In the genomic region with DNA sequence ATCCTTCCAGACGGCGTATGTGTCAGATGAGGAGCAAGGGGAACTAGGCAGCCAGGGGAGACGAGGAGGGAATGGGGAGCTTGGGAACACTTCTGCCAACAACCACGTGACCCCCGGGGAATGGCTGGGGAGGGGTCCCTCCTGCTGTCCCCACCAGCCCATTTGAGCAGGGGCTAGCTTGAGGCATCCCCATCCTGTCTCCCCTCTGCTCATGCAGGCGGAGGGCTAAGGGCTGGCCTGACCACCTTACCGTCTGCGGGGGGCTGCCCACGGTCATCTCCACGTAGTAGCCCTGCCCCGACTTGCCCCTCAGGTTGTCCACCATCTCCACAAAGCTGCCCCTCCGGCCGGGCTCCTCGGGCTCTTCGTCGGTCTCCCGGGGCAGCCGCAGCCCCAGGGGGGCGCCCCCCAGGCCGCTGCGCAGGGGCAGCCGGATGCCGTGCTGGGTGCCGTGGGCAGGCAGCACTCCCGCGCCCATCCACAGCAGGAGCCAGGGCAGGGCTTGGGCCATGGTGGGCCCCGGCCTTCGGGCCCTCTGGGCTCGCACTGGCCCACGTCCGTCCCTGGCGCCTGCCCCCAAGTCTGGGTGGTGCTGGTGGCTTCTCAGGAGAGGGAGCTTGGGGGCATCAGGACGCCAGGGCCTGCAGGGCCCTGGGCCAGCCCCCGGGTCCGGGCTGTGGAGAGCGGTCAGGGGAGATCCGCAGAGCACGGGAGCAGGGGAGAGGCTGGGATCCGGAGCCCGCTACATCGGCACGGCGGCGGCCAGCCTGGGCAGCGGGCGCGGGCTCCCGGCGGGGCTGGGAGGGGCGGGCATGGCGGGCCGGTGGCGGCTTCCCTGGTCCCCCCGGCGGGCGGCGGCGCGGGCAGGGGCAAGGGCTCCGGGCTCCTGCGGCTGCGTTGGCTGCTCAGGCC, we compare ENCODE assay signal across 1 cellular context.
TF ChIP-seq lines count a peak whose summit lies in the region.

No MANE protein-coding gene starts in this region.

TF ChIP-seq in HEK293, 187 proteins besides CTCF, POLR2A, EP300 and RAD21 (continued from another document):
- TF ChIP-seq, protein P1, sequence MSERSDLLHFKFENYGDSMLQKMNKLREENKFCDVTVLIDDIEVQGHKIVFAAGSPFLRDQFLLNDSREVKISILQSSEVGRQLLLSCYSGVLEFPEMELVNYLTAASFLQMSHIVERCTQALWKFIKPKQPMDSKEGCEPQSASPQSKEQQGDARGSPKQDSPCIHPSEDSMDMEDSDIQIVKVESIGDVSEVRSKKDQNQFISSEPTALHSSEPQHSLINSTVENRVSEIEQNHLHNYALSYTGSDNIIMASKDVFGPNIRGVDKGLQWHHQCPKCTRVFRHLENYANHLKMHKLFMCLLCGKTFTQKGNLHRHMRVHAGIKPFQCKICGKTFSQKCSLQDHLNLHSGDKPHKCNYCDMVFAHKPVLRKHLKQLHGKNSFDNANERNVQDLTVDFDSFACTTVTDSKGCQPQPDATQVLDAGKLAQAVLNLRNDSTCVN (tag by site-specific recombination; optimal IDR thresholded peaks at IDR 0.05): peak; percentile 47
- TF ChIP-seq ZNF423 (tag by site-specific recombination; IDR thresholded peaks at IDR 0.05): peak; percentile 76; the same call in 1 of the 2 replicates
- TF ChIP-seq, protein P2, sequence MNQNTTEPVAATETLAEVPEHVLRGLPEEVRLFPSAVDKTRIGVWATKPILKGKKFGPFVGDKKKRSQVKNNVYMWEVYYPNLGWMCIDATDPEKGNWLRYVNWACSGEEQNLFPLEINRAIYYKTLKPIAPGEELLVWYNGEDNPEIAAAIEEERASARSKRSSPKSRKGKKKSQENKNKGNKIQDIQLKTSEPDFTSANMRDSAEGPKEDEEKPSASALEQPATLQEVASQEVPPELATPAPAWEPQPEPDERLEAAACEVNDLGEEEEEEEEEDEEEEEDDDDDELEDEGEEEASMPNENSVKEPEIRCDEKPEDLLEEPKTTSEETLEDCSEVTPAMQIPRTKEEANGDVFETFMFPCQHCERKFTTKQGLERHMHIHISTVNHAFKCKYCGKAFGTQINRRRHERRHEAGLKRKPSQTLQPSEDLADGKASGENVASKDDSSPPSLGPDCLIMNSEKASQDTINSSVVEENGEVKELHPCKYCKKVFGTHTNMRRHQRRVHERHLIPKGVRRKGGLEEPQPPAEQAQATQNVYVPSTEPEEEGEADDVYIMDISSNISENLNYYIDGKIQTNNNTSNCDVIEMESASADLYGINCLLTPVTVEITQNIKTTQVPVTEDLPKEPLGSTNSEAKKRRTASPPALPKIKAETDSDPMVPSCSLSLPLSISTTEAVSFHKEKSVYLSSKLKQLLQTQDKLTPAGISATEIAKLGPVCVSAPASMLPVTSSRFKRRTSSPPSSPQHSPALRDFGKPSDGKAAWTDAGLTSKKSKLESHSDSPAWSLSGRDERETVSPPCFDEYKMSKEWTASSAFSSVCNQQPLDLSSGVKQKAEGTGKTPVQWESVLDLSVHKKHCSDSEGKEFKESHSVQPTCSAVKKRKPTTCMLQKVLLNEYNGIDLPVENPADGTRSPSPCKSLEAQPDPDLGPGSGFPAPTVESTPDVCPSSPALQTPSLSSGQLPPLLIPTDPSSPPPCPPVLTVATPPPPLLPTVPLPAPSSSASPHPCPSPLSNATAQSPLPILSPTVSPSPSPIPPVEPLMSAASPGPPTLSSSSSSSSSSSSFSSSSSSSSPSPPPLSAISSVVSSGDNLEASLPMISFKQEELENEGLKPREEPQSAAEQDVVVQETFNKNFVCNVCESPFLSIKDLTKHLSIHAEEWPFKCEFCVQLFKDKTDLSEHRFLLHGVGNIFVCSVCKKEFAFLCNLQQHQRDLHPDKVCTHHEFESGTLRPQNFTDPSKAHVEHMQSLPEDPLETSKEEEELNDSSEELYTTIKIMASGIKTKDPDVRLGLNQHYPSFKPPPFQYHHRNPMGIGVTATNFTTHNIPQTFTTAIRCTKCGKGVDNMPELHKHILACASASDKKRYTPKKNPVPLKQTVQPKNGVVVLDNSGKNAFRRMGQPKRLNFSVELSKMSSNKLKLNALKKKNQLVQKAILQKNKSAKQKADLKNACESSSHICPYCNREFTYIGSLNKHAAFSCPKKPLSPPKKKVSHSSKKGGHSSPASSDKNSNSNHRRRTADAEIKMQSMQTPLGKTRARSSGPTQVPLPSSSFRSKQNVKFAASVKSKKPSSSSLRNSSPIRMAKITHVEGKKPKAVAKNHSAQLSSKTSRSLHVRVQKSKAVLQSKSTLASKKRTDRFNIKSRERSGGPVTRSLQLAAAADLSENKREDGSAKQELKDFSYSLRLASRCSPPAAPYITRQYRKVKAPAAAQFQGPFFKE (tag by site-specific recombination; IDR thresholded peaks at IDR 0.05; ENCODE audit: borderline replicate concordance): no peak
- TF ChIP-seq KLF7 (tag by site-specific recombination; IDR thresholded peaks at IDR 0.05; ENCODE audit: borderline replicate concordance): no peak
- TF ChIP-seq, protein P3, sequence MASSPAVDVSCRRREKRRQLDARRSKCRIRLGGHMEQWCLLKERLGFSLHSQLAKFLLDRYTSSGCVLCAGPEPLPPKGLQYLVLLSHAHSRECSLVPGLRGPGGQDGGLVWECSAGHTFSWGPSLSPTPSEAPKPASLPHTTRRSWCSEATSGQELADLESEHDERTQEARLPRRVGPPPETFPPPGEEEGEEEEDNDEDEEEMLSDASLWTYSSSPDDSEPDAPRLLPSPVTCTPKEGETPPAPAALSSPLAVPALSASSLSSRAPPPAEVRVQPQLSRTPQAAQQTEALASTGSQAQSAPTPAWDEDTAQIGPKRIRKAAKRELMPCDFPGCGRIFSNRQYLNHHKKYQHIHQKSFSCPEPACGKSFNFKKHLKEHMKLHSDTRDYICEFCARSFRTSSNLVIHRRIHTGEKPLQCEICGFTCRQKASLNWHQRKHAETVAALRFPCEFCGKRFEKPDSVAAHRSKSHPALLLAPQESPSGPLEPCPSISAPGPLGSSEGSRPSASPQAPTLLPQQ (tag by site-specific recombination; IDR thresholded peaks at IDR 0.05): peak; percentile 92
- TF ChIP-seq, protein P4, sequence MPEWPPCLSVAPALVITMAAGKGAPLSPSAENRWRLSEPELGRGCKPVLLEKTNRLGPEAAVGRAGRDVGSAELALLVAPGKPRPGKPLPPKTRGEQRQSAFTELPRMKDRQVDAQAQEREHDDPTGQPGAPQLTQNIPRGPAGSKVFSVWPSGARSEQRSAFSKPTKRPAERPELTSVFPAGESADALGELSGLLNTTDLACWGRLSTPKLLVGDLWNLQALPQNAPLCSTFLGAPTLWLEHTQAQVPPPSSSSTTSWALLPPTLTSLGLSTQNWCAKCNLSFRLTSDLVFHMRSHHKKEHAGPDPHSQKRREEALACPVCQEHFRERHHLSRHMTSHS (tag by site-specific recombination; IDR thresholded peaks at IDR 0.05): no peak
- TF ChIP-seq ZFP37 (tag by site-specific recombination; IDR thresholded peaks at IDR 0.05): no peak
- TF ChIP-seq ZNF398 (tag by site-specific recombination; IDR thresholded peaks at IDR 0.05): no peak
- TF ChIP-seq GLIS1 (tag by site-specific recombination; IDR thresholded peaks at IDR 0.05): peak; percentile 97
- no peak for TF ChIP-seq ZNF555 (tag by site-specific recombination; conservative IDR thresholded peaks at IDR 0.05)
- TF ChIP-seq ZNF18 (tag by site-specific recombination; IDR thresholded peaks at IDR 0.05): no peak
- no peak for TF ChIP-seq ZNF132 (tag by site-specific recombination; IDR thresholded peaks at IDR 0.05; ENCODE audit: borderline replicate concordance)
- peak; percentile 78 for TF ChIP-seq ZIC2 (tag by site-specific recombination; IDR thresholded peaks at IDR 0.05)
- TF ChIP-seq ZNF416 (tag by site-specific recombination; IDR thresholded peaks at IDR 0.05): no peak
- peak; percentile 93 for TF ChIP-seq GLIS2 (tag by site-specific recombination; IDR thresholded peaks at IDR 0.05)
